23 cellular contexts compared by ENCODE assay signal in genomic region chrX:57741107-57741506, GRCh38.
"Had no signal": no experiment of that assay in that cellular context is flagged by ENCODE, and none has a peak within 500 bp of the region (broad histone marks: within the 10 kb centered on the region; RNA-seq: fewer than 3 reads in every experiment).

No MANE protein-coding gene starts in this region.

- H3K27ac ChIP-seq: colonic mucosa, coronary artery, dorsolateral prefrontal cortex, epithelial cell of prostate, esophagus muscularis mucosa, esophagus squamous epithelium, foreskin keratinocyte, gastrocnemius medialis, gastroesophageal sphincter, heart left ventricle, heart right ventricle had no signal

- H3K9me3 ChIP-seq: colonic mucosa, esophagus muscularis mucosa, esophagus squamous epithelium, gastrocnemius medialis, gastroesophageal sphincter, heart left ventricle had no signal

- H3K27me3 ChIP-seq: colonic mucosa, esophagus muscularis mucosa, esophagus squamous epithelium, foreskin keratinocyte, gastroesophageal sphincter had no signal

- H3K4me3 ChIP-seq: colonic mucosa, coronary artery, dorsolateral prefrontal cortex, esophagus muscularis mucosa, esophagus squamous epithelium, gastrocnemius medialis, gastroesophageal sphincter, heart left ventricle, heart right ventricle had no signal

- DNase-seq: colonic mucosa; cortex of kidney; dermis blood vessel endothelial cell; dorsolateral prefrontal cortex; effector CD4-positive, alpha-beta T cell; effector CD8-positive, alpha-beta T cell; effector memory CD4-positive, alpha-beta T cell; effector memory CD8-positive, alpha-beta T cell; endodermal cell; erythroblast; esophagus squamous epithelium; foreskin fibroblast; foreskin keratinocyte; foreskin melanocyte; gastrocnemius medialis; glutamatergic neuron; head of caudate nucleus; heart left ventricle; heart right ventricle had no signal

- H3K36me3 ChIP-seq: colonic mucosa, esophagus muscularis mucosa, esophagus squamous epithelium, gastrocnemius medialis, gastroesophageal sphincter, heart left ventricle, heart right ventricle had no signal

- H3K4me1 ChIP-seq: colonic mucosa, esophagus muscularis mucosa, esophagus squamous epithelium, foreskin keratinocyte, gastrocnemius medialis, gastroesophageal sphincter, heart left ventricle, heart right ventricle had no signal
